In genomic region chr7:134019251-134019650, GRCh38 we compare ENCODE assay signal across 11 cellular contexts.
"Had no signal": no experiment of that assay in that cellular context is flagged by ENCODE, and none has a peak within 500 bp of the region (broad histone marks: within the 10 kb centered on the region; RNA-seq: fewer than 3 reads in every experiment).

No MANE protein-coding gene starts in this region.

- FAIRE-seq: H1, H54 had no signal

- H3K27ac ChIP-seq: GM23248 had no signal

- H3K4me2 ChIP-seq: GM23338 had no signal

- H3K4me1 ChIP-seq: HAP-1 had no signal

- H3K4me3 ChIP-seq: GM23248, GM23338, HAP-1 had no signal

- H3K36me3 ChIP-seq: HAP-1 had no signal

- DNase-seq: GM23248, GOT3, H7, H9, HCEC 1CT, HFFc6 had no signal

- H2AFZ ChIP-seq: GM23248, GM23338 had no signal

- H3K9ac ChIP-seq: GM23248 had no signal

- H3K9me3 ChIP-seq: HAP-1 had no signal

- ATAC-seq: GM23338, HCT116 had no signal
